In genomic region chr19:44905437-44906160, GRCh38 we compare ENCODE assay signal across 9 cellular contexts. TPM values are rescaled to one million over a fixed set of nuclear protein-coding genes. Genes with fewer than 3 reads are reported as not detected.
DNase-seq lines count a peak whose midpoint lies in the region; ATAC-seq, FAIRE-seq and TF ChIP-seq lines count a peak whose summit lies in the region.
"Had no signal": no experiment of that assay in that cellular context is flagged by ENCODE, and none has a peak within 500 bp of the region (broad histone marks: within the 10 kb centered on the region; RNA-seq: fewer than 3 reads in every experiment).

Gene APOE (plus strand): TSS chr19:44905796. CDS start chr19:44906625, 829 bp downstream.

- peaks cover 2 to 48% (median 25%) of the 10 kb centered on the region in 5 donors for H3K4me1 ChIP-seq in subcutaneous abdominal adipose tissue (ENCODE audit: control insufficient read depth in 5 of 5, insufficient read depth in 5 of 5, low read length in 5 of 5)

- H3K9me3 ChIP-seq in subcutaneous abdominal adipose tissue (ENCODE audit: control insufficient read depth in 5 of 5, low read length in 5 of 5): no peaks in the 10 kb centered on the region

- DNase-seq in NCI-H1417 (lab: John Stamatoyannopoulos, UW): peak in 2 of 3 experiments; percentile 10 to 25
- DNase-seq in NCI-H1417 treated with DMSO at 0.1 percent for 48 hours (lab: John Stamatoyannopoulos, UW): no peak
- DNase-seq in bronchial epithelial cell (ENCODE audit: low read depth): no peak
- DNase-seq in CD1c-positive myeloid dendritic cell (ENCODE audit: extremely low spot score): no peak
- no peak for DNase-seq in dedifferentiated amniotic fluid mesenchymal stem cell (ENCODE audit: extremely low spot score)

- H3K27me3 ChIP-seq in bronchial epithelial cell (ENCODE audit: control insufficient read depth, insufficient read depth, low read length): no peaks in the 10 kb centered on the region
- no peaks in the 10 kb centered on the region for H3K27me3 ChIP-seq in layer of hippocampus (ENCODE audit: control insufficient read depth, insufficient read depth, low read length)
- peaks cover 0 to 13% (median 7%) of the 10 kb centered on the region in 5 donors for H3K27me3 ChIP-seq in subcutaneous abdominal adipose tissue (ENCODE audit: control insufficient read depth in 5 of 5, insufficient read depth in 4 of 5, low read length in 5 of 5)

- TF ChIP-seq CTCF in bronchial epithelial cell (IDR thresholded peaks at IDR 0.05; ENCODE audit: insufficient read depth, low read length, severe bottlenecking): no peak

- no peak for FAIRE-seq in bronchial epithelial cell (lab: Jason Lieb, UNC)
- FAIRE-seq: A204.1 had no signal

- peaks cover 11% of the 10 kb centered on the region for H3K36me3 ChIP-seq in bronchial epithelial cell (ENCODE audit: control insufficient read depth, insufficient read depth, low read length)
- peaks cover 0 to 27% (median 23%) of the 10 kb centered on the region in 5 donors for H3K36me3 ChIP-seq in subcutaneous abdominal adipose tissue (ENCODE audit: control insufficient read depth in 5 of 5, insufficient read depth in 5 of 5, low read length in 5 of 5)

- peak within 1 kb of the TSS; percentile 26 for H3K4me3 ChIP-seq in bronchial epithelial cell (ENCODE audit: low read depth, low read length)
- peak within 1 kb of the TSS; percentile 44 to 74 (median 63) for H3K4me3 ChIP-seq in subcutaneous abdominal adipose tissue (ENCODE audit: low read depth in 1 of 5, low read length in 5 of 5)

- peak within 1 kb of the TSS; percentile 83 for H3K27ac ChIP-seq in layer of hippocampus (ENCODE audit: low read depth, low read length)
- H3K27ac ChIP-seq in subcutaneous abdominal adipose tissue (ENCODE audit: low read depth, low read length): peak within 1 kb of the TSS; percentile 37

- peak within 1 kb of the TSS in 4 of 5 donors; percentile 4 to 74 (median 40) for H3K9ac ChIP-seq in subcutaneous abdominal adipose tissue (ENCODE audit: low read length in 5 of 5)

- no peak for ATAC-seq in HG03175 (IDR thresholded peaks at IDR 0.05; ENCODE audit: unreplicated experiment)

RNA-seq across cellular contexts. Expression of gene APOE, which starts in this region (rescaled TPM):
- 14.0 and 19.2 TPM in 2 replicates for total RNA-seq in bronchial epithelial cell

Comparison
In these comparisons a context has a peak if more than half of its experiments do, and no peak if none do; other contexts are left out.
1. DNase-seq: peak in NCI-H1417 (2 of 3); none in NCI-H1417 treated with DMSO at 0.1 percent for 48 hours (single experiment), bronchial epithelial cell (single experiment), CD1c-positive myeloid dendritic cell (single experiment) and dedifferentiated amniotic fluid mesenchymal stem cell (single experiment).